17 cellular contexts compared by ENCODE assay signal in genomic region chr17:15512310-15512709, GRCh38. TPM values are rescaled to one million over a fixed set of nuclear protein-coding genes. Genes with fewer than 3 reads are reported as not detected.
DNase-seq lines count a peak whose midpoint lies in the region; ATAC-seq and TF ChIP-seq lines count a peak whose summit lies in the region.
"Had no signal": no experiment of that assay in that cellular context is flagged by ENCODE, and none has a peak within 500 bp of the region (broad histone marks: within the 10 kb centered on the region; RNA-seq: fewer than 3 reads in every experiment).

No MANE protein-coding gene starts in this region.

- H3K27me3 Mint-ChIP-seq in GM23338 (ENCODE audit: insufficient read depth, low read depth, poor library complexity), result peaks cover 4% of the 10 kb centered on the region

- peaks cover 45% of the 10 kb centered on the region for H3K36me3 Mint-ChIP-seq in GM23338 (ENCODE audit: low read depth)

- no peak for DNase-seq in esophagus muscularis mucosa (ENCODE audit: extremely low spot score)
- peak; percentile 64 for DNase-seq in pons (ENCODE audit: low spot score)
- no peak for DNase-seq in thoracic aorta (ENCODE audit: low spot score)
- DNase-seq in central memory CD4-positive, alpha-beta T cell, result no peak
- no peak for DNase-seq in GM23338 (ENCODE audit: low spot score)
- no peak for DNase-seq in NCI-H1417 (lab: John Stamatoyannopoulos, UW)
- no peak for DNase-seq in Peyer's patch
- DNase-seq: Caco-2, DMS53, HCEC 1CT, NCI-H1417 treated with DMSO at 0.1 percent for 48 hours, NCI-H2029 treated with DMSO at 0.1 percent for 48 hours, NCI-H526, PC-3 had no signal

- TF ChIP-seq POLR2A in esophagus muscularis mucosa (IDR thresholded peaks at IDR 0.05; ENCODE audit: low read depth) (no peak), Peyer's patch (IDR thresholded peaks at IDR 0.05) (no peak)

- H3K4me2 ChIP-seq in GM23338, result no peak overlapping the region

- peaks cover 0 to 12% (median 6%) of the 10 kb centered on the region in 4 donors for H3K36me3 ChIP-seq in esophagus muscularis mucosa
- peaks cover 6% of the 10 kb centered on the region for H3K36me3 ChIP-seq in thoracic aorta
- H3K36me3 ChIP-seq in GM23338 (ENCODE audit: insufficient read depth), result peaks cover 6% of the 10 kb centered on the region; the same call in 1 of the 2 replicates
- peaks cover 0 to 6% (median 0%) of the 10 kb centered on the region in 3 donors for H3K36me3 ChIP-seq in Peyer's patch

- TF ChIP-seq EP300 in esophagus muscularis mucosa (IDR thresholded peaks at IDR 0.05), result no peak

- H3K4me3 ChIP-seq in esophagus muscularis mucosa, result no peak overlapping the region
- no peak overlapping the region for H3K4me3 ChIP-seq in thoracic aorta
- no peak overlapping the region for H3K4me3 ChIP-seq in GM23338
- no peak overlapping the region for H3K4me3 ChIP-seq in Peyer's patch

- H3K4me1 Mint-ChIP-seq in GM23338, result no peaks in the 10 kb centered on the region; the same call in 2 of the 3 replicates

- no peaks in the 10 kb centered on the region; the same call in 2 of the 3 replicates for H3K9me3 Mint-ChIP-seq in GM23338

- no peak overlapping the region for H2AFZ ChIP-seq in GM23338

- no peaks in the 10 kb centered on the region for H3K9me3 ChIP-seq in esophagus muscularis mucosa
- no peaks in the 10 kb centered on the region for H3K9me3 ChIP-seq in thoracic aorta
- H3K9me3 ChIP-seq in Peyer's patch, result no peaks in the 10 kb centered on the region
- H3K9me3 ChIP-seq: Caco-2 had no signal

- H3K79me2 ChIP-seq in GM23338 (replicated peaks; ENCODE audit: insufficient read depth), result no peaks in the 10 kb centered on the region

- H3K27me3 ChIP-seq in esophagus muscularis mucosa, result no peaks in the 10 kb centered on the region
- no peaks in the 10 kb centered on the region for H3K27me3 ChIP-seq in thoracic aorta (replicated peaks; ENCODE audit: insufficient read depth)
- no peaks in the 10 kb centered on the region for H3K27me3 ChIP-seq in GM23338 (ENCODE audit: insufficient read depth)
- no peaks in the 10 kb centered on the region for H3K27me3 ChIP-seq in Peyer's patch

- peak overlapping the region; percentile 95 for H3K27ac ChIP-seq in angular gyrus (ENCODE audit: low read depth, low read length)
- peak overlapping the region; percentile 17 to 74 (median 53) for H3K27ac ChIP-seq in esophagus muscularis mucosa (replicated peaks in 1 of 4)
- peak overlapping the region; percentile 76 to 86 for H3K27ac ChIP-seq in thoracic aorta
- no peak overlapping the region for H3K27ac ChIP-seq in GM23338 (ENCODE audit: low read depth)
- peak overlapping the region in 1 of 4 donors; percentile 57 for H3K27ac ChIP-seq in Peyer's patch

- no peak overlapping the region for H3K27ac Mint-ChIP-seq in GM23338
- H3K27ac Mint-ChIP-seq: CD14-positive monocyte had no signal

- peaks cover 7 to 38% (median 33%) of the 10 kb centered on the region in 4 donors for H3K4me1 ChIP-seq in esophagus muscularis mucosa
- H3K4me1 ChIP-seq in thoracic aorta (ENCODE audit: control insufficient read depth in 1 of 2, low read depth in 2 of 2), result peaks cover 42 to 70% of the 10 kb centered on the region in 2 donors
- H3K4me1 ChIP-seq in GM23338 (ENCODE audit: insufficient read depth), result no peaks in the 10 kb centered on the region
- H3K4me1 ChIP-seq in Peyer's patch, result peaks cover 0 to 8% (median 0%) of the 10 kb centered on the region in 4 donors
- H3K4me1 ChIP-seq: Caco-2 had no signal

- intact Hi-C loops in esophagus muscularis mucosa (cut with DNase I), result no loop called here

- no peak for TF ChIP-seq CTCF in esophagus muscularis mucosa (IDR thresholded peaks at IDR 0.05)
- no peak for TF ChIP-seq CTCF in thoracic aorta (IDR thresholded peaks at IDR 0.05)
- no peak for TF ChIP-seq CTCF in GM23338 (conservative IDR thresholded peaks at IDR 0.05; ENCODE audit: low read depth in 2 of 2)
- no peak for TF ChIP-seq CTCF in Peyer's patch (IDR thresholded peaks at IDR 0.05)

- no peaks in the 10 kb centered on the region for H3F3A ChIP-seq in GM23338 (replicated peaks; ENCODE audit: low read depth)

- ATAC-seq in thoracic aorta (ENCODE audit: insufficient number of reproducible peaks, low FRiP score, low read depth) (no peak), GM23338 (no peak)
- ATAC-seq: PC-3 had no signal

- 94% methylated on average over 4 of the region's 4 CpGs for WGBS in esophagus muscularis mucosa

- peaks cover 5% of the 10 kb centered on the region; the same call in 1 of the 2 replicates for H4K20me1 ChIP-seq in GM23338 (replicated peaks; ENCODE audit: insufficient read depth)

- H3K4me3 Mint-ChIP-seq in GM23338, result no peak overlapping the region
- H3K4me3 Mint-ChIP-seq: CD14-positive monocyte had no signal

- H3K9me2 ChIP-seq in GM23338 (ENCODE audit: insufficient read depth), result no peaks in the 10 kb centered on the region

TF ChIP-seq in GM23338, 12 proteins besides CTCF, POLR2A, EP300 and RAD21 (continues in another document):
- TF ChIP-seq POLR2AphosphoS5 (IDR thresholded peaks at IDR 0.05; ENCODE audit: low read depth) (no peak), EZH2 (IDR thresholded peaks at IDR 0.05; ENCODE audit: low read depth, unreplicated experiment) (no peak), STAT1 (IDR thresholded peaks at IDR 0.05; ENCODE audit: unreplicated experiment) (no peak), JUNB (IDR thresholded peaks at IDR 0.05; ENCODE audit: unreplicated experiment) (no peak)
- TF ChIP-seq, protein P1, sequence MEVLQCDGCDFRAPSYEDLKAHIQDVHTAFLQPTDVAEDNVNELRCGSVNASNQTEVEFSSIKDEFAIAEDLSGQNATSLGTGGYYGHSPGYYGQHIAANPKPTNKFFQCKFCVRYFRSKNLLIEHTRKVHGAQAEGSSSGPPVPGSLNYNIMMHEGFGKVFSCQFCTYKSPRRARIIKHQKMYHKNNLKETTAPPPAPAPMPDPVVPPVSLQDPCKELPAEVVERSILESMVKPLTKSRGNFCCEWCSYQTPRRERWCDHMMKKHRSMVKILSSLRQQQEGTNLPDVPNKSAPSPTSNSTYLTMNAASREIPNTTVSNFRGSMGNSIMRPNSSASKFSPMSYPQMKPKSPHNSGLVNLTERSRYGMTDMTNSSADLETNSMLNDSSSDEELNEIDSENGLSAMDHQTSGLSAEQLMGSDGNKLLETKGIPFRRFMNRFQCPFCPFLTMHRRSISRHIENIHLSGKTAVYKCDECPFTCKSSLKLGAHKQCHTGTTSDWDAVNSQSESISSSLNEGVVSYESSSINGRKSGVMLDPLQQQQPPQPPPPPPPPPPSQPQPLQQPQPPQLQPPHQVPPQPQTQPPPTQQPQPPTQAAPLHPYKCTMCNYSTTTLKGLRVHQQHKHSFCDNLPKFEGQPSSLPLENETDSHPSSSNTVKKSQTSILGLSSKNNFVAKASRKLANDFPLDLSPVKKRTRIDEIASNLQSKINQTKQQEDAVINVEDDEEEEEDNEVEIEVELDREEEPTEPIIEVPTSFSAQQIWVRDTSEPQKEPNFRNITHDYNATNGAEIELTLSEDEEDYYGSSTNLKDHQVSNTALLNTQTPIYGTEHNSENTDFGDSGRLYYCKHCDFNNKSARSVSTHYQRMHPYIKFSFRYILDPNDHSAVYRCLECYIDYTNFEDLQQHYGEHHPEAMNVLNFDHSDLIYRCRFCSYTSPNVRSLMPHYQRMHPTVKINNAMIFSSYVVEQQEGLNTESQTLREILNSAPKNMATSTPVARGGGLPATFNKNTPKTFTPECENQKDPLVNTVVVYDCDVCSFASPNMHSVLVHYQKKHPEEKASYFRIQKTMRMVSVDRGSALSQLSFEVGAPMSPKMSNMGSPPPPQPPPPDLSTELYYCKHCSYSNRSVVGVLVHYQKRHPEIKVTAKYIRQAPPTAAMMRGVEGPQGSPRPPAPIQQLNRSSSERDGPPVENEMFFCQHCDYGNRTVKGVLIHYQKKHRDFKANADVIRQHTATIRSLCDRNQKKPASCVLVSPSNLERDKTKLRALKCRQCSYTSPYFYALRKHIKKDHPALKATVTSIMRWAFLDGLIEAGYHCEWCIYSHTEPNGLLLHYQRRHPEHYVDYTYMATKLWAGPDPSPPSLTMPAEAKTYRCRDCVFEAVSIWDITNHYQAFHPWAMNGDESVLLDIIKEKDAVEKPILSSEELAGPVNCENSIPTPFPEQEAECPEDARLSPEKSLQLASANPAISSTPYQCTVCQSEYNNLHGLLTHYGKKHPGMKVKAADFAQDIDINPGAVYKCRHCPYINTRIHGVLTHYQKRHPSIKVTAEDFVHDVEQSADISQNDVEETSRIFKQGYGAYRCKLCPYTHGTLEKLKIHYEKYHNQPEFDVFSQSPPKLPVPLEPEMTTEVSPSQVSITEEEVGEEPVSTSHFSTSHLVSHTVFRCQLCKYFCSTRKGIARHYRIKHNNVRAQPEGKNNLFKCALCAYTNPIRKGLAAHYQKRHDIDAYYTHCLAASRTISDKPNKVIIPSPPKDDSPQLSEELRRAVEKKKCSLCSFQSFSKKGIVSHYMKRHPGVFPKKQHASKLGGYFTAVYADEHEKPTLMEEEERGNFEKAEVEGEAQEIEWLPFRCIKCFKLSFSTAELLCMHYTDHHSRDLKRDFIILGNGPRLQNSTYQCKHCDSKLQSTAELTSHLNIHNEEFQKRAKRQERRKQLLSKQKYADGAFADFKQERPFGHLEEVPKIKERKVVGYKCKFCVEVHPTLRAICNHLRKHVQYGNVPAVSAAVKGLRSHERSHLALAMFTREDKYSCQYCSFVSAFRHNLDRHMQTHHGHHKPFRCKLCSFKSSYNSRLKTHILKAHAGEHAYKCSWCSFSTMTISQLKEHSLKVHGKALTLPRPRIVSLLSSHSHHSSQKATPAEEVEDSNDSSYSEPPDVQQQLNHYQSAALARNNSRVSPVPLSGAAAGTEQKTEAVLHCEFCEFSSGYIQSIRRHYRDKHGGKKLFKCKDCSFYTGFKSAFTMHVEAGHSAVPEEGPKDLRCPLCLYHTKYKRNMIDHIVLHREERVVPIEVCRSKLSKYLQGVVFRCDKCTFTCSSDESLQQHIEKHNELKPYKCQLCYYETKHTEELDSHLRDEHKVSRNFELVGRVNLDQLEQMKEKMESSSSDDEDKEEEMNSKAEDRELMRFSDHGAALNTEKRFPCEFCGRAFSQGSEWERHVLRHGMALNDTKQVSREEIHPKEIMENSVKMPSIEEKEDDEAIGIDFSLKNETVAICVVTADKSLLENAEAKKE (CRISPR knock-in tag; IDR thresholded peaks at IDR 0.05), result no peak

RNA-seq across cellular contexts. Expression of gene CDRT4, which starts 44.9 kb away (rescaled TPM):
- total RNA-seq in esophagus muscularis mucosa (1 to 10 TPM; 1.6 to 6.6 (median 3.4) TPM), thoracic aorta (10 to 100 TPM; 13.5 to 22.2 TPM), Peyer's patch (10 to 100 TPM in 3 of 4 donors, not detected in 1; 17.9 to 28.5 (median 26.4) TPM)
- 8.7 and 13.0 TPM in 2 replicates for total RNA-seq in GM23338 (2014; rRNA removed; shearing (Covaris generic))
- polyA plus RNA-seq in GM23338 (2016; fragmentation: Nextera tagmentation; extraction: Ambion mirVana), result 6.5 TPM in 2 replicates
- total RNA-seq: LHCN-M2 had no signal

RNA-seq across cellular contexts. Expression of gene TVP23C, which starts 51.0 kb away (rescaled TPM):
- total RNA-seq in esophagus muscularis mucosa (10 to 100 TPM in 1 of 4 donors, 1 to 10 TPM in 3; 4.3 to 19.9 (median 6.1) TPM), thoracic aorta (10 to 100 TPM; 27.1 to 52.5 TPM), Peyer's patch (10 to 100 TPM; 17.3 to 53.2 (median 31.0) TPM)
- total RNA-seq in GM23338 (2014; rRNA removed; shearing (Covaris generic)), result 23.2 and 31.7 TPM in 2 replicates
- polyA plus RNA-seq in GM23338 (2016; fragmentation: Nextera tagmentation; extraction: Ambion mirVana), result 10.4 and 10.5 TPM in 2 replicates
